Comparison of ENCODE assay signal across 7 cellular contexts in genomic region chr11:66510271-66510989, GRCh38. TPM values are rescaled to one million over a fixed set of nuclear protein-coding genes. Genes with fewer than 3 reads are reported as not detected.
A peak's percentile ranks its signal among the peaks of the same experiment; 100 is the strongest.
DNase-seq lines count a peak whose midpoint lies in the region; ATAC-seq, FAIRE-seq and TF ChIP-seq lines count a peak whose summit lies in the region.

Gene BBS1, plus strand, starts transcription at chr11:66510635. Its CDS starts 25 bp downstream, at chr11:66510660.

- TF ChIP-seq CTCF in kidney (IDR thresholded peaks at IDR 0.05; ENCODE audit: borderline replicate concordance, extremely low read depth, insufficient read depth): no peak

- H3K4me1 ChIP-seq in kidney (ENCODE audit: control insufficient read depth in 1 of 2, insufficient read depth in 1 of 2, low read depth in 1 of 2, low read length in 2 of 2): peaks cover 8 to 11% of the 10 kb centered on the region in 2 donors

- no peak within 1 kb of the TSS for H3K27ac ChIP-seq in kidney (ENCODE audit: low read depth in 2 of 2, low read length in 2 of 2)

- peaks cover 4 to 5% of the 10 kb centered on the region in 2 donors for H3K36me3 ChIP-seq in kidney (ENCODE audit: control insufficient read depth in 1 of 2, insufficient read depth in 2 of 2, low read length in 2 of 2)

- H3K9ac ChIP-seq in kidney (ENCODE audit: low read length in 2 of 2): peak within 1 kb of the TSS; percentile 71 to 95

- DNase-seq in GM18507 (ENCODE audit: extremely low spot score, insufficient read length, low read depth) (peak; percentile 83), NCI-H226 (peak; percentile 68), kidney (peak; percentile 94)
- DNase-seq in central memory CD4-positive, alpha-beta T cell: peak; percentile 72
- peak; percentile 68 to 85 (median 81) for DNase-seq in stimulated activated CD4-positive, alpha-beta T cell treated with anti-CD3 and anti-CD28 coated beads, Interleukin-12 subunit alpha, Interleukin-12 subunit beta, amount 100 ng/mL, for 48 hours (ENCODE audit: low read depth in 2 of 3, low spot score in 1 of 3)

- peak within 1 kb of the TSS; percentile 99 to 100 for H3K4me3 ChIP-seq in kidney (ENCODE audit: low read length in 2 of 2)

- FAIRE-seq in GM18507 (lab: Jason Lieb, UNC) (peak; percentile 69), kidney (lab: Jason Lieb, UNC) (no peak)

- intact Hi-C loops in kidney (cut with DNase I): no loop called here

- ATAC-seq in HG03060 (IDR thresholded peaks at IDR 0.05; ENCODE audit: low read depth, unreplicated experiment): peak; percentile 64
- ATAC-seq in activated CD4-positive, CD25-positive, alpha-beta regulatory T cell treated with anti-CD3 and anti-CD28 coated beads, Interleukin-2, amount 50 U/mL, for 24 hours: peak; percentile 97

- H3K9me3 ChIP-seq in kidney (ENCODE audit: control insufficient read depth in 1 of 2, low read length in 2 of 2): no peaks in the 10 kb centered on the region

RNA-seq across cellular contexts. Expression of gene BBS1, which starts in this region (rescaled TPM):
- 85.4 TPM for total RNA-seq in kidney
- polyA plus RNA-seq in kidney (ENCODE audit: insufficient read depth, low read depth, low replicate concordance): 30.1 TPM
